Comparison of ENCODE assay signal across 19 cellular contexts in genomic region chr19:2771786-2772674, GRCh38. TPM values are rescaled to one million over a fixed set of nuclear protein-coding genes. Genes with fewer than 3 reads are reported as not detected.
DNase-seq lines count a peak whose midpoint lies in the region; TF ChIP-seq lines count a peak whose summit lies in the region.
"Had no signal": no experiment of that assay in that cellular context is flagged by ENCODE, and none has a peak within 500 bp of the region (broad histone marks: within the 10 kb centered on the region; RNA-seq: fewer than 3 reads in every experiment).

No MANE protein-coding gene starts in this region.

- TF ChIP-seq CTCF in breast epithelium (IDR thresholded peaks at IDR 0.05): no peak
- TF ChIP-seq CTCF in MCF 10A (IDR thresholded peaks at IDR 0.05; ENCODE audit: unreplicated experiment): no peak
- no peak for TF ChIP-seq CTCF in fibroblast of the aortic adventitia (IDR thresholded peaks at IDR 0.05; ENCODE audit: insufficient read depth, low read length)
- no peak for TF ChIP-seq CTCF in nephron (IDR thresholded peaks at IDR 0.05; ENCODE audit: unreplicated experiment in 3 of 3)

- H3K4me3 Mint-ChIP-seq in MCF 10A (ENCODE audit: unreplicated experiment) (no peak overlapping the region), nephron (peak overlapping the region in 2 of 3 experiments; percentile 67 to 73)
- H3K4me3 Mint-ChIP-seq in CD4-positive, alpha-beta memory T cell: peak overlapping the region in 2 of 8 donors; percentile 46 to 76
- H3K4me3 Mint-ChIP-seq: activated CD4-positive, alpha-beta memory T cell treated with anti-CD3 and anti-CD28 coated beads, Interleukin-2, amount 10 ng/mL, durations not matched to agents 7 days and 5 days; naive B cell had no signal

- H3K27me3 Mint-ChIP-seq in MCF 10A (ENCODE audit: insufficient read depth, unreplicated experiment) (no peaks in the 10 kb centered on the region), nephron (ENCODE audit: low read depth) (no peaks in the 10 kb centered on the region)
- no peaks in the 10 kb centered on the region for H3K27me3 Mint-ChIP-seq in CD4-positive, alpha-beta memory T cell
- H3K27me3 Mint-ChIP-seq: activated CD4-positive, alpha-beta memory T cell treated with anti-CD3 and anti-CD28 coated beads, Interleukin-2, amount 10 ng/mL, durations not matched to agents 7 days and 5 days; naive B cell had no signal

- CTCF ChIA-PET in MCF 10A (lab: Yijun Ruan, JAX): interaction anchor here (0.7 kb wide), 1 partner anchor 138 kb away, joined by 5 read pairs; no protein-coding TSS in a partner anchor
- CTCF ChIA-PET in CD4-positive, alpha-beta memory T cell (lab: Charles Lee; ENCODE audit: partially characterized antibody): no interaction called here

- H3K27me3 ChIP-seq in breast epithelium: no peaks in the 10 kb centered on the region
- no peaks in the 10 kb centered on the region for H3K27me3 ChIP-seq in thymus (ENCODE audit: control insufficient read depth, insufficient read depth)
- no peaks in the 10 kb centered on the region for H3K27me3 ChIP-seq in CD4-positive, alpha-beta memory T cell (ENCODE audit: insufficient read depth, low read length)
- H3K27me3 ChIP-seq: tibial nerve had no signal

- H3K4me1 ChIP-seq in breast epithelium (no peaks in the 10 kb centered on the region), thymus (ENCODE audit: control insufficient read depth, insufficient read depth, low read length) (peaks cover 15% of the 10 kb centered on the region)
- H3K4me1 ChIP-seq in CD4-positive, alpha-beta memory T cell (ENCODE audit: insufficient read depth, low read length): peaks cover 20% of the 10 kb centered on the region

- H3K36me3 Mint-ChIP-seq in MCF 10A (ENCODE audit: insufficient read depth, unreplicated experiment): peaks cover 24% of the 10 kb centered on the region
- peaks cover 14% of the 10 kb centered on the region for H3K36me3 Mint-ChIP-seq in nephron (ENCODE audit: low read depth)
- peaks cover 3 to 10% of the 10 kb centered on the region in 2 donors for H3K36me3 Mint-ChIP-seq in CD4-positive, alpha-beta memory T cell
- H3K36me3 Mint-ChIP-seq: naive B cell had no signal

- POLR2A ChIA-PET in MCF 10A (lab: Yijun Ruan, JAX): no interaction called here
- POLR2A ChIA-PET in CD4-positive, alpha-beta memory T cell (lab: Charles Lee; ENCODE audit: partially characterized antibody): no interaction called here

- H3K4me1 Mint-ChIP-seq in MCF 10A (ENCODE audit: insufficient read depth, unreplicated experiment): peaks cover 10% of the 10 kb centered on the region
- peaks cover 44% of the 10 kb centered on the region for H3K4me1 Mint-ChIP-seq in nephron
- H3K4me1 Mint-ChIP-seq in CD4-positive, alpha-beta memory T cell: peaks cover 13 to 43% (median 28%) of the 10 kb centered on the region in 4 donors

- H3K9me3 ChIP-seq in breast epithelium: no peaks in the 10 kb centered on the region
- no peaks in the 10 kb centered on the region for H3K9me3 ChIP-seq in thymus (ENCODE audit: control insufficient read depth)
- H3K9me3 ChIP-seq in CD4-positive, alpha-beta memory T cell (ENCODE audit: control insufficient read depth in 1 of 2, low read length in 2 of 2): no peaks in the 10 kb centered on the region
- H3K9me3 ChIP-seq: tibial nerve had no signal

- DNase-seq in breast epithelium (ENCODE audit: low spot score in 2 of 2) (peak in 1 of 2 donors; percentile 26), MCF 10A (ENCODE audit: unreplicated experiment) (no peak), fibroblast of the aortic adventitia (ENCODE audit: low read depth) (peak; percentile 10), SIG-M5 (lab: John Stamatoyannopoulos, UW) (no peak), NCI-H1417 treated with DMSO at 0.1 percent for 48 hours (lab: John Stamatoyannopoulos, UW) (no peak)
- no peak for DNase-seq in CD4-positive, alpha-beta memory T cell
- DNase-seq: activated CD4-positive, alpha-beta memory T cell treated with anti-CD3 and anti-CD28 coated beads, Interleukin-2, amount 10 ng/mL, durations not matched to agents 7 days and 5 days; amygdala; erythroblast; hypothalamus; naive B cell; NCI-H187; NCI-H446 treated with DMSO at 0.1 percent for 48 hours; retina; stimulated activated CD4-positive, alpha-beta T cell treated with anti-CD3 and anti-CD28 coated beads, Interleukin-2, amount 100 ng/mL, for 48 hours had no signal

- H3K4me3 ChIP-seq in breast epithelium (no peak overlapping the region), fibroblast of the aortic adventitia (ENCODE audit: low read depth, low read length) (no peak overlapping the region), thymus (ENCODE audit: low read length) (no peak overlapping the region)
- no peak overlapping the region for H3K4me3 ChIP-seq in CD4-positive, alpha-beta memory T cell (ENCODE audit: low read length in 2 of 2)
- H3K4me3 ChIP-seq: SK-N-MC, tibial nerve had no signal

- intact Hi-C loops in breast epithelium (cut with DNase I; ENCODE audit: low total_unique reads) (no loop called here), MCF 10A (cut with micrococcal nuclease) (no loop called here)
- intact Hi-C loops in CD4-positive, alpha-beta memory T cell (cut with micrococcal nuclease): no loop called here

- no peak for TF ChIP-seq POLR2A in breast epithelium (IDR thresholded peaks at IDR 0.05)

- BruUV-seq in MCF 10A (replicated peaks; lab: Mats Ljungman, UMichigan): no TSS peak

- H3K36me3 ChIP-seq in breast epithelium (no peaks in the 10 kb centered on the region), thymus (ENCODE audit: control insufficient read depth, insufficient read depth) (peaks cover 61% of the 10 kb centered on the region)
- H3K36me3 ChIP-seq in CD4-positive, alpha-beta memory T cell (ENCODE audit: insufficient read depth, low read length): peaks cover 10% of the 10 kb centered on the region

- H3K9me3 Mint-ChIP-seq in MCF 10A (ENCODE audit: unreplicated experiment) (no peaks in the 10 kb centered on the region), nephron (no peaks in the 10 kb centered on the region)
- H3K9me3 Mint-ChIP-seq in CD4-positive, alpha-beta memory T cell: no peaks in the 10 kb centered on the region
- H3K9me3 Mint-ChIP-seq: activated CD4-positive, alpha-beta memory T cell treated with anti-CD3 and anti-CD28 coated beads, Interleukin-2, amount 10 ng/mL, durations not matched to agents 7 days and 5 days; naive B cell had no signal

- 97% methylated on average over 29 of the region's 29 CpGs for WGBS in thymus

- H3K27ac ChIP-seq in breast epithelium (peak overlapping the region; percentile 59 to 66), thymus (ENCODE audit: low read depth) (peak overlapping the region; percentile 13)
- H3K27ac ChIP-seq in CD4-positive, alpha-beta memory T cell (ENCODE audit: low read depth, low read length): no peak overlapping the region
- H3K27ac ChIP-seq: SK-N-MC had no signal

- H3K27ac Mint-ChIP-seq in MCF 10A (ENCODE audit: low read depth, unreplicated experiment): no peak overlapping the region
- H3K27ac Mint-ChIP-seq in nephron: peak overlapping the region; percentile 75 to 94 (median 86)
- peak overlapping the region in 3 of 7 donors; percentile 19 to 83 (median 35) for H3K27ac Mint-ChIP-seq in CD4-positive, alpha-beta memory T cell
- H3K27ac Mint-ChIP-seq: activated CD4-positive, alpha-beta memory T cell treated with anti-CD3 and anti-CD28 coated beads, Interleukin-2, amount 10 ng/mL, durations not matched to agents 7 days and 5 days had no signal

RNA-seq across cellular contexts. Expression of gene SGTA, which starts 11.0 kb away (rescaled TPM):
- total RNA-seq in breast epithelium (10 to 100 TPM; 40.3 to 45.2 (median 42.1) TPM), MCF 10A (2022) (63.2 and 66.6 TPM in 2 replicates), fibroblast of the aortic adventitia (ENCODE audit: low replicate concordance) (39.4 and 40.3 TPM in 2 replicates)
- 55.4 TPM for polyA plus RNA-seq in thymus
- 10 to 100 TPM; 37.0 to 37.8 TPM for total RNA-seq in CD4-positive, alpha-beta memory T cell
- 10 to 100 TPM; 27.7 to 34.9 TPM for polyA plus RNA-seq in CD4-positive, alpha-beta memory T cell

RNA-seq across cellular contexts. Expression of gene THOP1, which starts 13.3 kb away (rescaled TPM):
- total RNA-seq in breast epithelium (10 to 100 TPM; 26.2 to 40.0 (median 39.1) TPM), MCF 10A (2022) (93.7 and 114 TPM in 2 replicates), fibroblast of the aortic adventitia (ENCODE audit: low replicate concordance) (46.4 and 70.0 TPM in 2 replicates)
- polyA plus RNA-seq in thymus: 93.9 TPM
- total RNA-seq in CD4-positive, alpha-beta memory T cell: 10 to 100 TPM; 25.4 to 26.1 TPM
- 10 to 100 TPM; 21.6 to 31.9 TPM for polyA plus RNA-seq in CD4-positive, alpha-beta memory T cell

RNA-seq across cellular contexts. Expression of gene SLC39A3, which starts 32.2 kb away (rescaled TPM):
- total RNA-seq in breast epithelium: 10 to 100 TPM; 23.8 to 36.1 (median 27.2) TPM
- 21.3 and 29.9 TPM in 2 replicates for total RNA-seq in MCF 10A (2022)
- 28.4 and 47.8 TPM in 2 replicates for total RNA-seq in fibroblast of the aortic adventitia (ENCODE audit: low replicate concordance)
- 19.2 TPM for polyA plus RNA-seq in thymus
- 10 to 100 TPM; 18.2 to 19.1 TPM for total RNA-seq in CD4-positive, alpha-beta memory T cell
- 10 to 100 TPM; 28.8 to 41.7 TPM for polyA plus RNA-seq in CD4-positive, alpha-beta memory T cell

RNA-seq across cellular contexts. Expression of gene ZNF554, which starts 47.6 kb away (rescaled TPM):
- 10 to 100 TPM in 1 of 3 donors, 1 to 10 TPM in 2; 2.1 to 10.4 (median 7.5) TPM for total RNA-seq in breast epithelium
- total RNA-seq in MCF 10A (2022): 3.1 and 4.0 TPM in 2 replicates
- 3.2 and 13.5 TPM in 2 replicates for total RNA-seq in fibroblast of the aortic adventitia (ENCODE audit: low replicate concordance)
- 7.1 TPM for polyA plus RNA-seq in thymus
- total RNA-seq in CD4-positive, alpha-beta memory T cell: 10 to 100 TPM in 1 of 2 experiments, 1 to 10 TPM in 1; 9.1 to 10.5 TPM
- 1 to 10 TPM in 1 of 2 donors, under 1 TPM in 1; 0.72 to 5.1 TPM for polyA plus RNA-seq in CD4-positive, alpha-beta memory T cell

RNA-seq across cellular contexts. Expression of gene DIRAS1, which starts 50.9 kb away (rescaled TPM):
- total RNA-seq in breast epithelium: 1 to 10 TPM in 2 of 3 donors, under 1 TPM in 1; 0.64 to 3.7 (median 3.6) TPM
- 0.37 and 0.74 TPM in 2 replicates for total RNA-seq in MCF 10A (2022)
- total RNA-seq in fibroblast of the aortic adventitia (ENCODE audit: low replicate concordance): 3.9 and 14.9 TPM in 2 replicates
- polyA plus RNA-seq in thymus: 0.27 TPM
- total RNA-seq in CD4-positive, alpha-beta memory T cell: not detected
- not detected for polyA plus RNA-seq in CD4-positive, alpha-beta memory T cell
- total RNA-seq: activated CD4-positive, alpha-beta memory T cell treated with anti-CD3 and anti-CD28 coated beads, Interleukin-2, amount 10 ng/mL, durations not matched to agents 7 days and 5 days had no signal
